Comparison of ENCODE assay signal across 10 cellular contexts in the genomic region with DNA sequence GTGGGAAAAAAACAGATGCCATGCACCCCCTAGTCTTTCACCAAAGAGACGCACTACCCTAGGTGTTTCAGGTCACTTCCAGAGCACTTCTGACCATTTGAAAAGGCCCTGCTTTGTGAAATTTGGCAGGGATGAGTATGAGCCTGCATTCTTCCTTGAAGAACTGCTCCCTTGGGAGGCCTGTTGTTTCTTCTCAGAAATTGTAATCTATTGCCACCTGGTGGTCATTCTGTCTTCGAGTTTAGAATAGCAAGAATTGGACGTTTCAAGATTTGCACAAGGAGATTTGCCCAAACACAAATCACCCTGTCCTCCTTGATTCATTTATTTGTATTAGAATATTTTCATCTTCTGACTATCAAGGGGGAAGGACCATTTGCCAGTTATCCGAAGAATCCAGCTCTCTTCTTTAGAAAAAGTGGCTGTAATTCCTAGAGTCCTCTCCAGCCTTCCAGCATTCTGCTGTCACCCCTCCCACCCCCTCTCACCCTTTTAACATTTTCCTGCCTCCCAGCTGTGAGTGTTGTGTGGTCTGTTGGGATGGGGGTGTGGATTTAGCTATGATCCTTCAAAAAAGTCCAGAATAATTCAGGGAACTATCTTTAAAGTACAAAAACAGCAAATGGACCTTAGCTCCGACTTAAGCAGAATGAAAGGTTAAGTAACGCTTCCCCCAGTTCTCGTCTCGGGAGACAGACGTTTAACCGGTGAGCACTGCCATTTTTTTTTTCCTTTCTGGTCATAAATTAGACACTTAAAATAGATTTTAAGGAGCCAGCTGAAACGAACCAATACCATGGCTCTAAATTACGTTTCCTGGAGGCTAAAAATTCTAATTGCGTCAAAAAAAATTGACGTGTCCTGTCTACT. TPM values are rescaled to one million over a fixed set of nuclear protein-coding genes. Genes with fewer than 3 reads are reported as not detected.
DNase-seq lines count a peak whose midpoint lies in the region; ATAC-seq and TF ChIP-seq lines count a peak whose summit lies in the region.
"Had no signal": no experiment of that assay in that cellular context is flagged by ENCODE, and none has a peak within 500 bp of the region (broad histone marks: within the 10 kb centered on the region; RNA-seq: fewer than 3 reads in every experiment).

No MANE protein-coding gene starts in this region.

- no peak overlapping the region for H3K4me3 Mint-ChIP-seq in CD8-positive, alpha-beta T cell

- CTCF ChIA-PET in CD8-positive, alpha-beta T cell (lab: Charles Lee) = interaction anchor here (0.6 to 7.7 kb wide), 56 partner anchors 8 to 612 kb away, joined by 3 to 149 read pairs (median 4); a partner anchor contains a TSS

- H3K36me3 Mint-ChIP-seq in CD8-positive, alpha-beta T cell = no peaks in the 10 kb centered on the region

- H3K9me3 ChIP-seq in CD8-positive, alpha-beta T cell (ENCODE audit: low read length) = no peaks in the 10 kb centered on the region
- no peaks in the 10 kb centered on the region for H3K9me3 ChIP-seq in hepatocyte (ENCODE audit: low read depth)
- H3K9me3 ChIP-seq: SJSA1 had no signal

- no peak overlapping the region for H2AFZ ChIP-seq in hepatocyte

- peak overlapping the region; percentile 70 for H3K4me2 ChIP-seq in hepatocyte

- no peaks in the 10 kb centered on the region for H3K36me3 ChIP-seq in CD8-positive, alpha-beta T cell (ENCODE audit: insufficient read depth, low read length)
- no peaks in the 10 kb centered on the region for H3K36me3 ChIP-seq in hepatocyte (replicated peaks; ENCODE audit: insufficient read depth, low read depth)
- H3K36me3 ChIP-seq: SJSA1 had no signal

- H3K9me3 Mint-ChIP-seq in CD8-positive, alpha-beta T cell = no peaks in the 10 kb centered on the region

- POLR2A ChIA-PET in CD8-positive, alpha-beta T cell (lab: Charles Lee) = interaction anchor here (0.9 kb wide), 1 partner anchor 355 kb away, joined by 3 read pairs; no protein-coding TSS in a partner anchor

- H3K9me2 ChIP-seq in hepatocyte (replicated peaks; ENCODE audit: insufficient read depth) = no peaks in the 10 kb centered on the region

- no peak overlapping the region for H3K27ac ChIP-seq in CD8-positive, alpha-beta T cell (ENCODE audit: low read depth, low read length)
- H3K27ac ChIP-seq in hepatocyte = no peak overlapping the region
- H3K27ac ChIP-seq: SJSA1, skin epidermis had no signal

- H3K27me3 Mint-ChIP-seq in CD8-positive, alpha-beta T cell (ENCODE audit: low read depth) = peaks cover 55% of the 10 kb centered on the region

- TF ChIP-seq CTCF in CD8-positive, alpha-beta T cell (IDR thresholded peaks at IDR 0.05) = peak; percentile 64
- TF ChIP-seq CTCF in hepatocyte (IDR thresholded peaks at IDR 0.05; ENCODE audit: poor library complexity) = peak; percentile 84

- ATAC-seq in CD8-positive, alpha-beta T cell = no peak
- ATAC-seq in HG02571 (IDR thresholded peaks at IDR 0.05; ENCODE audit: unreplicated experiment) (no peak), GM18909 (IDR thresholded peaks at IDR 0.05; ENCODE audit: poor library complexity, unreplicated experiment) (no peak)

- no peak overlapping the region for H3K27ac Mint-ChIP-seq in CD8-positive, alpha-beta T cell

- no peaks in the 10 kb centered on the region for H3K79me2 ChIP-seq in hepatocyte

- intact Hi-C loops in CD8-positive, alpha-beta T cell (cut with DNase I, micrococcal nuclease) = loop anchor here (1.0 to 10.0 kb wide), 8 partner anchors 42 to 576 kb away; a partner anchor contains a TSS

- 2% methylated on average over 14 of the region's 14 CpGs for WGBS in hepatocyte (ENCODE audit: low lambda C conversion rate, missing lambda C conversion rate)

- H3K4me1 ChIP-seq in CD8-positive, alpha-beta T cell (ENCODE audit: insufficient read depth, low read length) = peaks cover 34% of the 10 kb centered on the region
- H3K4me1 ChIP-seq in hepatocyte (ENCODE audit: insufficient read depth) = peaks cover 20% of the 10 kb centered on the region

- no peaks in the 10 kb centered on the region for H4K20me1 ChIP-seq in hepatocyte (ENCODE audit: insufficient read depth, poor library complexity, severe bottlenecking)

- H3K4me3 ChIP-seq in CD8-positive, alpha-beta T cell (ENCODE audit: low read depth, low read length) = no peak overlapping the region
- no peak overlapping the region for H3K4me3 ChIP-seq in hepatocyte
- no peak overlapping the region for H3K4me3 ChIP-seq in skeletal muscle cell (ENCODE audit: low read depth, low read length)
- H3K4me3 ChIP-seq: SJSA1, skin epidermis had no signal

- H3K4me1 Mint-ChIP-seq in CD8-positive, alpha-beta T cell (ENCODE audit: low read depth) = peaks cover 34% of the 10 kb centered on the region

- H3K27me3 ChIP-seq in CD8-positive, alpha-beta T cell (ENCODE audit: insufficient read depth, low read length) = peaks cover 43% of the 10 kb centered on the region
- H3K27me3 ChIP-seq in hepatocyte = peaks cover 43% of the 10 kb centered on the region

- no peak for DNase-seq in CD8-positive, alpha-beta T cell
- DNase-seq in HCEC 1CT (peak; percentile 70), NCI-H345 treated with DMSO at 0.1 percent for 48 hours (lab: John Stamatoyannopoulos, UW; ENCODE audit: unreplicated experiment) (peak; percentile 90), amniotic stem cell (lab: John Stamatoyannopoulos, UW) (peak; percentile 95), hepatocyte (ENCODE audit: low spot score) (peak; percentile 92), skeletal muscle cell (ENCODE audit: low read depth) (peak; percentile 76)

RNA-seq across cellular contexts. Expression of a gene that starts 3.7 kb away (rescaled TPM):
- total RNA-seq in CD8-positive, alpha-beta T cell = not detected
- total RNA-seq in hepatocyte = 0.08 and 0.50 TPM in 2 replicates
- polyA plus RNA-seq in hepatocyte = 1.1 TPM in 1 of 2 replicates, not detected in the other

RNA-seq across cellular contexts. Expression of a gene that starts 42.8 kb away (rescaled TPM):
- total RNA-seq in CD8-positive, alpha-beta T cell = not detected
- 0.52 TPM in 1 of 2 replicates, not detected in the other for total RNA-seq in hepatocyte
- polyA plus RNA-seq in hepatocyte = 1.9 and 3.1 TPM in 2 replicates
- total RNA-seq: SJSA1 had no signal

Comparison
In these comparisons a context has a peak if more than half of its experiments do, and no peak if none do; other contexts are left out.
1. DNase-seq: peak in HCEC 1CT (single experiment), NCI-H345 treated with DMSO at 0.1 percent for 48 hours (single experiment), amniotic stem cell (single experiment), hepatocyte (single experiment) and skeletal muscle cell (single experiment); none in CD8-positive, alpha-beta T cell (0 of 7).